9 cellular contexts compared by ENCODE assay signal in genomic region chr16:3819741-3820724, GRCh38.
A peak's percentile ranks its signal among the peaks of the same experiment; 100 is the strongest.
DNase-seq lines count a peak whose midpoint lies in the region; ATAC-seq and TF ChIP-seq lines count a peak whose summit lies in the region.
"Had no signal": no experiment of that assay in that cellular context is flagged by ENCODE, and none has a peak within 500 bp of the region (broad histone marks: within the 10 kb centered on the region; RNA-seq: fewer than 3 reads in every experiment).

No MANE protein-coding gene starts in this region.

- TF ChIP-seq CTCF in PC-3 (conservative IDR thresholded peaks at IDR 0.05; ENCODE audit: low read depth, low read length) (no peak), osteoblast (IDR thresholded peaks at IDR 0.05; ENCODE audit: extremely low read depth, low read depth, low read length) (no peak)

- H3K4me1 Mint-ChIP-seq in stimulated activated naive B cell treated with anti-CD40 and anti-IgM and Interleukin-4, amounts not matched to agents 10 μg/mL and 1 μg/mL and 100 μg/mL, for 72 hours, result peaks cover 74 to 93% of the 10 kb centered on the region in 2 donors

- H3K27ac ChIP-seq in PC-3 (ENCODE audit: low read length) (no peak overlapping the region), osteoblast (ENCODE audit: low read depth, low read length) (no peak overlapping the region)
- H3K27ac ChIP-seq: 22Rv1 had no signal

- no peak overlapping the region for H3K9ac ChIP-seq in PC-3 (ENCODE audit: low read length)

- H3K4me3 Mint-ChIP-seq in stimulated activated naive B cell treated with anti-CD40 and anti-IgM and Interleukin-4, amounts not matched to agents 10 μg/mL and 1 μg/mL and 100 μg/mL, for 72 hours, result no peak overlapping the region

- H3K4me1 ChIP-seq in PC-3 (ENCODE audit: insufficient read depth, low read length) (peaks cover 24% of the 10 kb centered on the region), osteoblast (ENCODE audit: insufficient read depth, low read length) (peaks cover 54% of the 10 kb centered on the region)

- CTCF ChIA-PET in PC-3 (lab: Charles Lee), result no interaction called here

- no peaks in the 10 kb centered on the region for H3F3A ChIP-seq in PC-3 (ENCODE audit: low read length, unreplicated experiment)

- intact Hi-C loops in PC-3 (cut with micrococcal nuclease), result no loop called here

- H3K79me2 ChIP-seq in PC-3 (ENCODE audit: low read length) (peaks cover 99% of the 10 kb centered on the region), osteoblast (ENCODE audit: insufficient read depth, low read length) (peaks cover 95% of the 10 kb centered on the region)

- no TSS peak for BruUV-seq in PC-3 (replicated peaks; lab: Mats Ljungman, UMichigan)

- H3K4me3 ChIP-seq in PC-3 (ENCODE audit: low read length) (no peak overlapping the region), osteoblast (ENCODE audit: insufficient read depth, low read length) (no peak overlapping the region)

- no peaks in the 10 kb centered on the region for H3K9me3 ChIP-seq in PC-3 (ENCODE audit: low read length)
- no peaks in the 10 kb centered on the region for H3K9me3 ChIP-seq in osteoblast (ENCODE audit: low read depth, low read length)

- ATAC-seq in PC-3, result peak; percentile 84
- no peak for ATAC-seq in stimulated activated naive B cell treated with anti-CD40 and anti-IgM and Interleukin-4, amounts not matched to agents 10 μg/mL and 1 μg/mL and 100 μg/mL, for 72 hours (replicated peaks)
- ATAC-seq in GM19328 (IDR thresholded peaks at IDR 0.05; ENCODE audit: unreplicated experiment), result no peak
- ATAC-seq in HG02610 (IDR thresholded peaks at IDR 0.05; ENCODE audit: unreplicated experiment), result no peak

- no peaks in the 10 kb centered on the region for H3K27me3 ChIP-seq in PC-3 (ENCODE audit: low read length)
- no peaks in the 10 kb centered on the region for H3K27me3 ChIP-seq in osteoblast (ENCODE audit: insufficient read depth, low read length)

- peak overlapping the region; percentile 32 for H3K4me2 ChIP-seq in PC-3 (ENCODE audit: low read length)
- H3K4me2 ChIP-seq in osteoblast (ENCODE audit: insufficient read depth, low read length), result peak overlapping the region; percentile 59

- H3K36me3 ChIP-seq in PC-3 (ENCODE audit: low read depth, low read length), result no peaks in the 10 kb centered on the region
- peaks cover 6% of the 10 kb centered on the region for H3K36me3 ChIP-seq in osteoblast (ENCODE audit: insufficient read depth, low read length)

- H3K9me3 Mint-ChIP-seq in stimulated activated naive B cell treated with anti-CD40 and anti-IgM and Interleukin-4, amounts not matched to agents 10 μg/mL and 1 μg/mL and 100 μg/mL, for 72 hours, result peaks cover 0 to 3% of the 10 kb centered on the region in 2 donors

- POLR2A ChIA-PET in PC-3 (lab: Charles Lee; ENCODE audit: unreplicated experiment), result no interaction called here

- H3K9me2 ChIP-seq in PC-3 (replicated peaks; ENCODE audit: low read length), result no peaks in the 10 kb centered on the region

- H3K27ac Mint-ChIP-seq in stimulated activated naive B cell treated with anti-CD40 and anti-IgM and Interleukin-4, amounts not matched to agents 10 μg/mL and 1 μg/mL and 100 μg/mL, for 72 hours, result no peak overlapping the region

- peak; percentile 3 for DNase-seq in NCI-H187 treated with DMSO at 0.1 percent for 48 hours (lab: John Stamatoyannopoulos, UW)
- no peak for DNase-seq in NCI-H187 (lab: John Stamatoyannopoulos, UW)
- DNase-seq in PC-3, result peak; percentile 95
- peak; percentile 85 for DNase-seq in epidermal melanocyte (ENCODE audit: insufficient read length, low spot score)
- DNase-seq in osteoblast (ENCODE audit: insufficient read length, low spot score, missing footprints), result peak; percentile 95
- DNase-seq in stimulated activated naive B cell treated with anti-CD40 and anti-IgM and Interleukin-4, amounts not matched to agents 10 μg/mL and 1 μg/mL and 100 μg/mL, for 72 hours, result no peak

- H2AFZ ChIP-seq in PC-3 (ENCODE audit: low read length) (no peak overlapping the region), osteoblast (ENCODE audit: low read length) (no peak overlapping the region)

- no peaks in the 10 kb centered on the region for H3K27me3 Mint-ChIP-seq in stimulated activated naive B cell treated with anti-CD40 and anti-IgM and Interleukin-4, amounts not matched to agents 10 μg/mL and 1 μg/mL and 100 μg/mL, for 72 hours

- H4K20me1 ChIP-seq in PC-3 (ENCODE audit: low read length) (peaks cover 53% of the 10 kb centered on the region), osteoblast (ENCODE audit: insufficient read depth, low read length) (peaks cover 99% of the 10 kb centered on the region)

- peaks cover 19 to 29% of the 10 kb centered on the region in 2 donors for H3K36me3 Mint-ChIP-seq in stimulated activated naive B cell treated with anti-CD40 and anti-IgM and Interleukin-4, amounts not matched to agents 10 μg/mL and 1 μg/mL and 100 μg/mL, for 72 hours

Comparison
In these comparisons a context has a peak if more than half of its experiments do, and no peak if none do; other contexts are left out.
1. DNase-seq: peak in NCI-H187 treated with DMSO at 0.1 percent for 48 hours (single experiment), PC-3 (single experiment), epidermal melanocyte (single experiment) and osteoblast (single experiment); none in NCI-H187 (0 of 2) and stimulated activated naive B cell treated with anti-CD40 and anti-IgM and Interleukin-4, amounts not matched to agents 10 μg/mL and 1 μg/mL and 100 μg/mL, for 72 hours (single experiment).